ENCODE assay signal across 9 cellular contexts in the genomic region with DNA sequence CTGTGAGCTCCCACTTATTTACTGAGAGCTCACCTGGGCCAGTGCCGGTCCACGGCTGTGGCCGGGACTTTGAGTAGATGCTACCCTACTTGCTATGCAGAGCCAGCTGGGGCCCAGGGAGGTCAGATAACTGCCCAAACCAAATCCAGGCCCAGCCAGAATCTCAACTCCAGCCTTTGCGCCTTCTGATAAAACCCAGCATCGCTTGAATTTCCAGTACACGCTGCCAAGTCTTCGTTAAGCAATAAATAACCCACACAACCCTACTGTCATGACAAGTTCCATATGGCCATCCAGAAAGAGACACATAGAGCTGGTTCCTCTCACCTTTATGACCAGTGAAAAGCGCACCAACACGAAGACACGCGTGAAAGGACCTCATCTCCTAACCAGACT. TPM values are rescaled to one million over a fixed set of nuclear protein-coding genes. Genes with fewer than 3 reads are reported as not detected.
DNase-seq lines count a peak whose midpoint lies in the region; ATAC-seq and TF ChIP-seq lines count a peak whose summit lies in the region.
"Not testable (repeated sequence)": the region's sequence is repeated elsewhere in the genome, so short reads cannot be mapped to it uniquely, and the experiment has no call there.
"Had no signal": no experiment of that assay in that cellular context is flagged by ENCODE, and none has a peak within 500 bp of the region (broad histone marks: within the 10 kb centered on the region; RNA-seq: fewer than 3 reads in every experiment).

No MANE protein-coding gene starts in this region.

- H3K9ac ChIP-seq in liver (ENCODE audit: low read depth in 1 of 2, low read length in 2 of 2) = not testable (repeated sequence)

- not testable (repeated sequence) for ATAC-seq in activated CD4-positive, alpha-beta T cell treated with anti-CD3 and anti-CD28 coated beads for 36 hours; gastrocnemius medialis

- H3K36me3 ChIP-seq in DOHH2 (ENCODE audit: control insufficient read depth, low read length) = peaks cover 42% of the 10 kb centered on the region
- not testable (repeated sequence) for H3K36me3 ChIP-seq in liver (ENCODE audit: control insufficient read depth in 4 of 4, insufficient read depth in 3 of 4, low read depth in 1 of 4, low read length in 3 of 4); gastrocnemius medialis

- peak overlapping the region; percentile 34 for H3K4me2 ChIP-seq in DOHH2 (ENCODE audit: low read length)

- H3K79me2 ChIP-seq in DOHH2 (ENCODE audit: control insufficient read depth, low read length) = peaks cover 93% of the 10 kb centered on the region

- DNase-seq in NCI-H69 (lab: John Stamatoyannopoulos, UW) (peak; percentile 40), fibroblast of the aortic adventitia (ENCODE audit: low read depth) (peak; percentile 36)
- DNase-seq in activated CD4-positive, alpha-beta T cell treated with anti-CD3 and anti-CD28 coated beads for 36 hours; activated naive CD4-positive, alpha-beta T cell treated with anti-CD3 and anti-CD28 coated beads for 36 hours; gastrocnemius medialis: not testable (repeated sequence)

- H4K20me1 ChIP-seq in DOHH2 (ENCODE audit: control insufficient read depth, insufficient read depth, low read depth, low read length) = peaks cover 11% of the 10 kb centered on the region

- TF ChIP-seq POLR2A in gastrocnemius medialis (IDR thresholded peaks at IDR 0.05) = not testable (repeated sequence)

- not testable (repeated sequence) for H3K4me3 Mint-ChIP-seq in activated CD4-positive, alpha-beta T cell treated with anti-CD3 and anti-CD28 coated beads for 36 hours; activated naive CD4-positive, alpha-beta T cell treated with anti-CD3 and anti-CD28 coated beads for 36 hours

- not testable (repeated sequence) for H3K27ac ChIP-seq in DOHH2 (ENCODE audit: low read depth, low read length); liver (ENCODE audit: low read depth in 1 of 2, low read length in 2 of 2)
- peak overlapping the region; percentile 43 to 84 (median 60) for H3K27ac ChIP-seq in gastrocnemius medialis

- not testable (repeated sequence) for H3F3A ChIP-seq in DOHH2 (ENCODE audit: control insufficient read depth, insufficient read depth)

- POLR2A ChIA-PET in activated CD4-positive, alpha-beta T cell treated with anti-CD3 and anti-CD28 coated beads for 36 hours (lab: Charles Lee) = not testable (repeated sequence)

- H3K4me1 ChIP-seq in DOHH2 (ENCODE audit: control insufficient read depth, low read length) = peaks cover 63% of the 10 kb centered on the region
- H3K4me1 ChIP-seq in liver (ENCODE audit: control insufficient read depth in 4 of 4, insufficient read depth in 4 of 4, low read length in 3 of 4) = not testable (repeated sequence)
- H3K4me1 ChIP-seq in gastrocnemius medialis = peaks cover 19 to 49% of the 10 kb centered on the region in 2 donors

- CTCF ChIA-PET in activated CD4-positive, alpha-beta T cell treated with anti-CD3 and anti-CD28 coated beads for 36 hours (lab: Charles Lee); activated naive CD4-positive, alpha-beta T cell treated with anti-CD3 and anti-CD28 coated beads for 36 hours (lab: Charles Lee): not testable (repeated sequence)

- TF ChIP-seq CTCF in DOHH2 (IDR thresholded peaks at IDR 0.05; ENCODE audit: low read depth, low read length, poor library complexity, severe bottlenecking); fibroblast of the aortic adventitia (IDR thresholded peaks at IDR 0.05; ENCODE audit: insufficient read depth, low read length); liver (IDR thresholded peaks at IDR 0.05; ENCODE audit: low read depth, low read length, missing input control); gastrocnemius medialis (IDR thresholded peaks at IDR 0.05 in 4 of 5, conservative IDR thresholded peaks at IDR 0.05 in 1 of 5): not testable (repeated sequence)

- peaks cover 49% of the 10 kb centered on the region for H3K4me1 Mint-ChIP-seq in activated CD4-positive, alpha-beta T cell treated with anti-CD3 and anti-CD28 coated beads for 36 hours
- peaks cover 54% of the 10 kb centered on the region for H3K4me1 Mint-ChIP-seq in activated naive CD4-positive, alpha-beta T cell treated with anti-CD3 and anti-CD28 coated beads for 36 hours (ENCODE audit: low read depth)

- H3K27me3 ChIP-seq in DOHH2 (ENCODE audit: control insufficient read depth, low read length); liver (ENCODE audit: control insufficient read depth in 4 of 4, insufficient read depth in 4 of 4, low read length in 3 of 4); gastrocnemius medialis: not testable (repeated sequence)

- H3K9me2 ChIP-seq in DOHH2 (replicated peaks; ENCODE audit: control insufficient read depth, low read length) = not testable (repeated sequence)

- H3K9me3 Mint-ChIP-seq in activated CD4-positive, alpha-beta T cell treated with anti-CD3 and anti-CD28 coated beads for 36 hours (ENCODE audit: low read depth); activated naive CD4-positive, alpha-beta T cell treated with anti-CD3 and anti-CD28 coated beads for 36 hours: not testable (repeated sequence)

- not testable (repeated sequence) for TF ChIP-seq RAD21 in liver (IDR thresholded peaks at IDR 0.05)

- intact Hi-C loops in activated CD4-positive, alpha-beta T cell treated with anti-CD3 and anti-CD28 coated beads for 36 hours (cut with DNase I, micrococcal nuclease); activated naive CD4-positive, alpha-beta T cell treated with anti-CD3 and anti-CD28 coated beads for 36 hours (cut with micrococcal nuclease); gastrocnemius medialis (cut with DNase I; ENCODE audit: low total_unique reads): not testable (repeated sequence)

- 79% methylated on average over 11 of the region's 11 CpGs for WGBS in liver

- peaks cover 38% of the 10 kb centered on the region for H3K36me3 Mint-ChIP-seq in activated CD4-positive, alpha-beta T cell treated with anti-CD3 and anti-CD28 coated beads for 36 hours (ENCODE audit: low read depth)
- H3K36me3 Mint-ChIP-seq in activated naive CD4-positive, alpha-beta T cell treated with anti-CD3 and anti-CD28 coated beads for 36 hours (ENCODE audit: low read depth) = peaks cover 29% of the 10 kb centered on the region

- H3K27ac Mint-ChIP-seq in activated CD4-positive, alpha-beta T cell treated with anti-CD3 and anti-CD28 coated beads for 36 hours = peak overlapping the region; percentile 75
- H3K27ac Mint-ChIP-seq in activated naive CD4-positive, alpha-beta T cell treated with anti-CD3 and anti-CD28 coated beads for 36 hours = peak overlapping the region; percentile 78

- peak overlapping the region; percentile 28 for H3K4me3 ChIP-seq in DOHH2 (ENCODE audit: low read length)
- H3K4me3 ChIP-seq in fibroblast of the aortic adventitia (ENCODE audit: low read depth, low read length); liver (ENCODE audit: low read depth in 1 of 3, low read length in 3 of 3); gastrocnemius medialis: not testable (repeated sequence)

- not testable (repeated sequence) for H3K9me3 ChIP-seq in DOHH2 (ENCODE audit: control insufficient read depth, insufficient read depth, low read length); liver (ENCODE audit: control insufficient read depth in 4 of 4, low read length in 3 of 4); gastrocnemius medialis

- not testable (repeated sequence) for H3K27me3 Mint-ChIP-seq in activated CD4-positive, alpha-beta T cell treated with anti-CD3 and anti-CD28 coated beads for 36 hours; activated naive CD4-positive, alpha-beta T cell treated with anti-CD3 and anti-CD28 coated beads for 36 hours (ENCODE audit: low read depth)

- in situ Hi-C loops in gastrocnemius medialis (cut with MboI; ENCODE audit: low sequenced_read_pairs in 4 of 4) = not testable (repeated sequence)

TF ChIP-seq in liver, 16 proteins besides CTCF, POLR2A, EP300 and RAD21:
- TF ChIP-seq NR2F2 (IDR thresholded peaks at IDR 0.05) = peak; percentile 28

RNA-seq across cellular contexts. Expression of gene SPN, which starts 55.6 kb away (rescaled TPM):
- 100 to 1,000 TPM; 103 to 127 TPM for total RNA-seq in activated CD4-positive, alpha-beta T cell treated with anti-CD3 and anti-CD28 coated beads for 36 hours
- 10 to 100 TPM; 51.9 to 53.2 TPM for total RNA-seq in activated naive CD4-positive, alpha-beta T cell treated with anti-CD3 and anti-CD28 coated beads for 36 hours
- total RNA-seq in fibroblast of the aortic adventitia (ENCODE audit: low replicate concordance) = not detected in 2 replicates
- 10 to 100 TPM in 1 of 2 donors, under 1 TPM in 1; 0.92 to 31.2 TPM for total RNA-seq in liver
- under 1 TPM; 0.85 to 0.90 TPM for polyA plus RNA-seq in liver
- total RNA-seq in gastrocnemius medialis = under 1 TPM in 3 of 4 donors, not detected in 1; 0.12 to 0.88 (median 0.84) TPM
- total RNA-seq: mammary epithelial cell, osteocyte had no signal
- polyA plus RNA-seq: mammary epithelial cell had no signal
